9 cellular contexts compared by ENCODE assay signal in the genomic region with DNA sequence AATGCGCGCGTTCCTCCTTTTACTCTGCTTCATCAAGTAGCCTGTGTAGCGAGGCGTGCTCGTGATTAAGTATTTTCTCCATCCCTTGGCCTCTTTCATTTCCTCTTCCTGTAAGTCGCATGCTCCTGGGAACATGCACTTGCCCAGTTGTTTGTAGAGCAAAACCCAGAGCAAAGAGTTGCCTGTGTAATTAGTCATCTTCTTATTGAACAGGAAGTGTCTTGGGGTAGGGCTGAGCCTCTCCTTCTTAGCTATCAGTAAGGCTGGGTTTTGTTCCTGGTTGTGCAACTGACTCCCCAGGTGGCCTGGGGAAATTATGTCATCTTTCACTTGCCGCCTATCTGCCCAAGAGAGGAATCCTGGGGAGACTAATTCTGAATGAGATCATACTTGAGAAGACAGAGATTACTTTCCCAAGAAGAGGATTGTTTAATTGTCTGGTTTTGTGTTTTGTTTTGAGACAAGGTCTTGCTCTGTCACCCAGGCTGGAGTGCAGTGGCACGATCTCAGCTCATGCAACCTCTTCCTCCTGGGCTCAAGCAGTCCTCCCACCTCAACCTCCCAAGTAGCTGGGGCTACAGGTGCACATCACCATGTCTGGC. TPM values are rescaled to one million over a fixed set of nuclear protein-coding genes. Genes with fewer than 3 reads are reported as not detected.
DNase-seq lines count a peak whose midpoint lies in the region; ATAC-seq and TF ChIP-seq lines count a peak whose summit lies in the region.
"Had no signal": no experiment of that assay in that cellular context is flagged by ENCODE, and none has a peak within 500 bp of the region (broad histone marks: within the 10 kb centered on the region; RNA-seq: fewer than 3 reads in every experiment).

No MANE protein-coding gene starts in this region.

- TF ChIP-seq CTCF in activated B cell treated with CpG ODN at 0.5 μM for 24 hours (IDR thresholded peaks at IDR 0.05) = no peak
- TF ChIP-seq CTCF in spleen (IDR thresholded peaks at IDR 0.05 in 8 of 11, conservative IDR thresholded peaks at IDR 0.05 in 3 of 11) = no peak

- H3K9me3 Mint-ChIP-seq in IgD-negative memory B cell (no peaks in the 10 kb centered on the region), activated B cell treated with CpG ODN at 0.5 μM for 24 hours (no peaks in the 10 kb centered on the region)
- H3K9me3 Mint-ChIP-seq: CD8-positive, alpha-beta T cell had no signal

- peaks cover 6 to 11% (median 6%) of the 10 kb centered on the region in 3 donors for H3K4me1 Mint-ChIP-seq in IgD-negative memory B cell
- peaks cover 11% of the 10 kb centered on the region for H3K4me1 Mint-ChIP-seq in activated B cell treated with CpG ODN at 0.5 μM for 24 hours

- DNase-seq in NCI-H2029 (lab: John Stamatoyannopoulos, UW) = peak; percentile 38
- DNase-seq in NCI-H2029 treated with DMSO at 0.1 percent for 48 hours (lab: John Stamatoyannopoulos, UW) = no peak
- no peak for DNase-seq in activated B cell treated with CpG ODN at 0.5 μM for 24 hours
- peak; percentile 97 for DNase-seq in glomerular visceral epithelial cell (ENCODE audit: extremely low spot score)
- DNase-seq in spleen = peak; percentile 14
- DNase-seq in activated gamma-delta T cell treated with Interleukin-2 at 50 U/mL for 16 hours = no peak

- no peaks in the 10 kb centered on the region for H3K36me3 ChIP-seq in spleen

- no peaks in the 10 kb centered on the region for H3K9me3 ChIP-seq in spleen

- H3K4me1 ChIP-seq in spleen = peaks cover 0 to 14% (median 9%) of the 10 kb centered on the region in 6 donors

- peak overlapping the region in 3 of 4 donors; percentile 49 to 84 (median 50) for H3K4me3 Mint-ChIP-seq in IgD-negative memory B cell
- peak overlapping the region; percentile 17 for H3K4me3 Mint-ChIP-seq in activated B cell treated with CpG ODN at 0.5 μM for 24 hours
- H3K4me3 Mint-ChIP-seq: CD8-positive, alpha-beta T cell had no signal

- H3K4me3 ChIP-seq in spleen = peak overlapping the region in 1 of 8 donors; percentile 11

- peak overlapping the region in 3 of 8 donors; percentile 8 to 61 (median 60) for H3K27ac ChIP-seq in spleen

- WGBS in spleen, 5 donors = 13 to 21% (median 17%) methylated on average over 9 of the region's 9 CpGs

- H3K27ac Mint-ChIP-seq in IgD-negative memory B cell (peak overlapping the region in 1 of 3 donors; percentile 82), activated B cell treated with CpG ODN at 0.5 μM for 24 hours (peak overlapping the region; percentile 54)
- H3K27ac Mint-ChIP-seq: CD8-positive, alpha-beta T cell had no signal

- CTCF ChIA-PET in activated B cell treated with CpG ODN at 0.5 μM for 24 hours (lab: Charles Lee) = no interaction called here

- intact Hi-C loops in activated B cell treated with CpG ODN at 0.5 μM for 24 hours (cut with micrococcal nuclease) = no loop called here
- intact Hi-C loops in spleen (cut with DNase I; ENCODE audit: low total_unique reads) = no loop called here

- no peaks in the 10 kb centered on the region for H3K27me3 ChIP-seq in spleen (replicated peaks in 1 of 7)

- POLR2A ChIA-PET in activated B cell treated with CpG ODN at 0.5 μM for 24 hours (lab: Charles Lee) = interaction anchor here (1.0 kb wide), 1 partner anchor 49 kb away, joined by 3 read pairs; a partner anchor contains a TSS

- peaks cover under 1% of the 10 kb centered on the region for H3K36me3 Mint-ChIP-seq in IgD-negative memory B cell
- H3K36me3 Mint-ChIP-seq in activated B cell treated with CpG ODN at 0.5 μM for 24 hours (ENCODE audit: low read depth) = no peaks in the 10 kb centered on the region
- H3K36me3 Mint-ChIP-seq: CD8-positive, alpha-beta T cell had no signal

- TF ChIP-seq POLR2A in spleen (IDR thresholded peaks at IDR 0.05) = no peak

- H3K27me3 Mint-ChIP-seq in IgD-negative memory B cell (no peaks in the 10 kb centered on the region), activated B cell treated with CpG ODN at 0.5 μM for 24 hours (no peaks in the 10 kb centered on the region)

- ATAC-seq in GM21786 (IDR thresholded peaks at IDR 0.05; ENCODE audit: unreplicated experiment) = peak; percentile 99
- peak; percentile 95 for ATAC-seq in activated B cell treated with CpG ODN at 0.5 μM for 24 hours (ENCODE audit: low read depth)
- ATAC-seq: CD8-positive, alpha-beta T cell had no signal

RNA-seq across cellular contexts. Expression of a gene that starts 14.9 kb away (rescaled TPM):
- polyA plus RNA-seq in IgD-negative memory B cell (not detected), spleen (under 1 TPM; 0.03 to 0.38 (median 0.09) TPM)
- total RNA-seq in activated B cell treated with CpG ODN at 0.5 μM for 24 hours (not detected in 2 replicates), spleen (1 to 10 TPM in 5 of 7 donors, under 1 TPM in 2; 0.83 to 3.1 (median 1.7) TPM)
- total RNA-seq: CD8-positive, alpha-beta T cell had no signal

RNA-seq across cellular contexts. Expression of a gene that starts 38.6 kb away (rescaled TPM):
- polyA plus RNA-seq in IgD-negative memory B cell (19.4 TPM), spleen (1 to 10 TPM; 5.9 to 9.5 (median 6.7) TPM)
- total RNA-seq in activated B cell treated with CpG ODN at 0.5 μM for 24 hours (20.7 and 23.3 TPM in 2 replicates), spleen (10 to 100 TPM; 19.9 to 37.8 (median 26.8) TPM)

RNA-seq across cellular contexts. Expression of a gene that starts 48.6 kb away (rescaled TPM):
- polyA plus RNA-seq in IgD-negative memory B cell (11.6 TPM), spleen (1 to 10 TPM; 4.8 to 8.7 (median 5.2) TPM)
- total RNA-seq in activated B cell treated with CpG ODN at 0.5 μM for 24 hours (42.2 and 47.1 TPM in 2 replicates), spleen (10 to 100 TPM; 19.2 to 40.0 (median 34.7) TPM)

Comparison
In these comparisons a context has a peak if more than half of its experiments do, and no peak if none do; other contexts are left out.
1. DNase-seq: peak in NCI-H2029 (single experiment), glomerular visceral epithelial cell (single experiment) and spleen (single experiment); none in NCI-H2029 treated with DMSO at 0.1 percent for 48 hours (single experiment), activated B cell treated with CpG ODN at 0.5 μM for 24 hours (single experiment) and activated gamma-delta T cell treated with Interleukin-2 at 50 U/mL for 16 hours (single experiment).